ENCODE assay signal across 1 cellular context in genomic region chr16:25109643-25110042, GRCh38.
TF ChIP-seq lines count a peak whose summit lies in the region.

No MANE protein-coding gene starts in this region.

TF ChIP-seq in HCT116, 20 proteins besides CTCF, POLR2A, EP300 and RAD21 (continued from another document):
- no peak for TF ChIP-seq ZBTB33 (IDR thresholded peaks at IDR 0.05; ENCODE audit: extremely low read depth, insufficient replicate concordance, low read length)
- no peak for TF ChIP-seq ELF1 (IDR thresholded peaks at IDR 0.05; ENCODE audit: borderline replicate concordance, low read depth)
- no peak for TF ChIP-seq ATF3 (IDR thresholded peaks at IDR 0.05)
- peak; percentile 63 for TF ChIP-seq FOSL1 (IDR thresholded peaks at IDR 0.05; ENCODE audit: low read depth)
- no peak for TF ChIP-seq SRF (IDR thresholded peaks at IDR 0.05; ENCODE audit: low read depth)
- TF ChIP-seq TCF7L2 (IDR thresholded peaks at IDR 0.05; ENCODE audit: borderline replicate concordance, extremely low read depth, insufficient read depth, insufficient read length) = peak; percentile 37
- TF ChIP-seq YY1 (IDR thresholded peaks at IDR 0.05; ENCODE audit: extremely low read depth, insufficient replicate concordance, low read depth, low read length) = no peak
TF ChIP-seq in HCT116: peak in this region for 9.
